Comparison of ENCODE assay signal across 17 cellular contexts in the genomic region with DNA sequence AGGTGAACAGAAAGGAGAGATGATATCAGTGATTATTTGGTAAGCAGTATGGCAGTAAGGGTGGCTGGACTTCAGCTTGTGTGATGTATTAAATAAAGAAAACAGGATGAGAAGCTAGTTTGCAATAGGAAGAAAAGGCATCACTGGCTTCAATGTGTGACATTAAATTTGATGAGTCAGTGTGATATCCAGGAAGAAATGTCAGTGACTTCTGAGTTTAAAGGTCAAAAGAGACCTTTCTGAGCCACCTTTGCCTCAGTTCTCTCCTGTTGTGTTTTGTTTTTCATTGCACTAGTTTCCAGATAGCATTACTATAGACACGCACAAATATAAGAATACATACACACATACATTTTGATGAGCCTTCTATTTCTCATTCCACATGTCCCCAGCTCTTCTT.
"Had no signal": no experiment of that assay in that cellular context is flagged by ENCODE, and none has a peak within 500 bp of the region (broad histone marks: within the 10 kb centered on the region; RNA-seq: fewer than 3 reads in every experiment).

No MANE protein-coding gene starts in this region.

- H3K4me2 ChIP-seq: smooth muscle cell had no signal

- H3K27ac Mint-ChIP-seq: immature natural killer cell; naive thymus-derived CD8-positive, alpha-beta T cell had no signal

- H3K9me3 Mint-ChIP-seq: effector memory CD8-positive, alpha-beta T cell; immature natural killer cell; naive thymus-derived CD8-positive, alpha-beta T cell had no signal

- H3K4me3 Mint-ChIP-seq: effector memory CD8-positive, alpha-beta T cell; immature natural killer cell; naive thymus-derived CD8-positive, alpha-beta T cell had no signal

- H3K36me3 ChIP-seq: neutrophil, right atrium auricular region, upper lobe of right lung, vagina had no signal

- H3K9me3 ChIP-seq: esophagus squamous epithelium, gastroesophageal sphincter, neutrophil, right atrium auricular region, tibial nerve, upper lobe of right lung, vagina had no signal

- DNase-seq: effector memory CD8-positive, alpha-beta T cell; esophagus squamous epithelium; foreskin fibroblast; glutamatergic neuron; immature natural killer cell; left ventricle myocardium superior; mesendoderm; naive thymus-derived CD8-positive, alpha-beta T cell; stimulated activated CD4-positive, alpha-beta T cell treated with anti-CD3 and anti-CD28 coated beads, Interleukin-2, amount 100 ng/mL, for 48 hours; stimulated activated naive CD4-positive, alpha-beta T cell treated with Interleukin-2 at 50 U/mL for 16 hours; upper lobe of right lung had no signal

- H3K27me3 Mint-ChIP-seq: effector memory CD8-positive, alpha-beta T cell; naive thymus-derived CD8-positive, alpha-beta T cell had no signal

- H3K4me1 ChIP-seq: esophagus squamous epithelium, gastroesophageal sphincter, right atrium auricular region, tibial nerve, upper lobe of right lung, vagina had no signal

- H3K4me3 ChIP-seq: esophagus squamous epithelium, gastroesophageal sphincter, right atrium auricular region, smooth muscle cell, tibial nerve, upper lobe of right lung, vagina had no signal

- H3K27me3 ChIP-seq: esophagus squamous epithelium, gastroesophageal sphincter, neutrophil, right atrium auricular region, tibial nerve, upper lobe of right lung, vagina had no signal

- H3K27ac ChIP-seq: esophagus squamous epithelium, gastroesophageal sphincter, neutrophil, right atrium auricular region, tibial nerve, upper lobe of right lung, vagina had no signal

- ATAC-seq: effector memory CD8-positive, alpha-beta T cell; gastroesophageal sphincter; left ventricle myocardium superior; naive thymus-derived CD8-positive, alpha-beta T cell; upper lobe of right lung had no signal
